22 cellular contexts compared by ENCODE assay signal in genomic region chr2:60821587-60822302, GRCh38. TPM values are rescaled to one million over a fixed set of nuclear protein-coding genes. Genes with fewer than 3 reads are reported as not detected.
DNase-seq lines count a peak whose midpoint lies in the region; ATAC-seq and TF ChIP-seq lines count a peak whose summit lies in the region.
"Had no signal": no experiment of that assay in that cellular context is flagged by ENCODE, and none has a peak within 500 bp of the region (broad histone marks: within the 10 kb centered on the region; RNA-seq: fewer than 3 reads in every experiment).

No MANE protein-coding gene starts in this region.

- H3K36me3 ChIP-seq in CD8-positive, alpha-beta memory T cell (ENCODE audit: insufficient read depth, low read length), result no peaks in the 10 kb centered on the region
- no peaks in the 10 kb centered on the region for H3K36me3 ChIP-seq in SJCRH30

- ATAC-seq in activated CD4-positive, alpha-beta T cell treated with anti-CD3 and anti-CD28 coated beads for 36 hours, result no peak
- ATAC-seq in activated CD8-positive, alpha-beta T cell treated with anti-CD3 and anti-CD28 coated beads for 36 hours, result no peak
- ATAC-seq: left cardiac atrium had no signal

- DNase-seq in activated CD4-positive, alpha-beta T cell treated with anti-CD3 and anti-CD28 coated beads for 36 hours, result no peak
- no peak for DNase-seq in activated CD4-positive, alpha-beta T cell treated with anti-CD3 and anti-CD28 coated beads, Interleukin-2, amount 50 U/mL, for 4 hours
- no peak for DNase-seq in CD8-positive, alpha-beta memory T cell
- DNase-seq in activated CD8-positive, alpha-beta T cell treated with anti-CD3 and anti-CD28 coated beads for 36 hours, result no peak
- no peak for DNase-seq in immature natural killer cell
- DNase-seq in HUDEP-2 (lab: John Stamatoyannopoulos, UW; ENCODE audit: unreplicated experiment in 76 of 76), result no peak
- no peak for DNase-seq in SJCRH30
- no peak for DNase-seq in H9
- DNase-seq: activated CD4-positive, alpha-beta T cell treated with anti-CD3 and anti-CD28 coated beads, Interleukin-2, amount 10 ng/mL, durations not matched to agents 7 days and 5 days; cerebellar nuclear complex; DMS53; GF-D8; head of caudate nucleus; left cardiac atrium; mammary epithelial cell; NCI-H1092; NCI-H187 treated with DMSO at 0.1 percent for 48 hours; NCI-H526 treated with DMSO at 0.1 percent for 48 hours; occipital lobe had no signal

- no peak overlapping the region for H3K18ac ChIP-seq in H9 (ENCODE audit: insufficient read length, low read depth, low read length)

- H3K4me1 ChIP-seq in CD8-positive, alpha-beta memory T cell (ENCODE audit: insufficient read depth, low read length), result peaks cover 31% of the 10 kb centered on the region
- H3K4me1 ChIP-seq in SJCRH30 (no peaks in the 10 kb centered on the region), H9 (ENCODE audit: insufficient read depth, low read length) (no peaks in the 10 kb centered on the region)

- H4K8ac ChIP-seq in H9 (replicated peaks; ENCODE audit: insufficient read length, low read depth, low read length), result no peak overlapping the region

- no peak overlapping the region for H3T11ph ChIP-seq in H9 (ENCODE audit: low read length)

- H2BK15ac ChIP-seq in H9 (ENCODE audit: low read depth, low read length), result no peak overlapping the region

- no peak overlapping the region for H2BK5ac ChIP-seq in H9 (ENCODE audit: insufficient read length, low read length)

- no peak overlapping the region for H2AK5ac ChIP-seq in H9 (ENCODE audit: insufficient read length, low read length)

- no peaks in the 10 kb centered on the region for H3K27me3 ChIP-seq in CD8-positive, alpha-beta memory T cell (ENCODE audit: insufficient read depth, low read length, poor library complexity, severe bottlenecking)
- H3K27me3 ChIP-seq in SJCRH30 (no peaks in the 10 kb centered on the region), H9 (ENCODE audit: insufficient read depth, low read length) (no peaks in the 10 kb centered on the region)

- peak overlapping the region; percentile 82 for H3K27ac Mint-ChIP-seq in activated CD4-positive, alpha-beta T cell treated with anti-CD3 and anti-CD28 coated beads for 36 hours
- peak overlapping the region in 7 of 8 donors; percentile 38 to 99 (median 94) for H3K27ac Mint-ChIP-seq in CD8-positive, alpha-beta memory T cell
- H3K27ac Mint-ChIP-seq in activated CD8-positive, alpha-beta T cell treated with anti-CD3 and anti-CD28 coated beads for 36 hours, result peak overlapping the region; percentile 99
- H3K27ac Mint-ChIP-seq in immature natural killer cell (peak overlapping the region in 5 of 6 donors; percentile 95 to 100 (median 98)), H9 (no peak overlapping the region)
- H3K27ac Mint-ChIP-seq: T-helper 2 cell treated with Interferon-gamma antibody and Interleukin-4, amounts not matched to agents 5 μg/mL and 100 μg/mL, for 36 hours had no signal

- H2BK12ac ChIP-seq in H9 (ENCODE audit: insufficient read length, low read depth, low read length), result no peak overlapping the region

- no peak overlapping the region for H2BK120ac ChIP-seq in H9 (ENCODE audit: low read depth, low read length, poor library complexity, severe bottlenecking)

- no peak for TF ChIP-seq CTCF in activated CD8-positive, alpha-beta T cell treated with anti-CD3 and anti-CD28 coated beads for 36 hours (IDR thresholded peaks at IDR 0.05)
- TF ChIP-seq CTCF in H9 (conservative IDR thresholded peaks at IDR 0.05), result no peak

- no peak overlapping the region for H3K4ac ChIP-seq in H9 (ENCODE audit: low read depth, low read length)

- no peak overlapping the region for H3K4me2 ChIP-seq in H9 (ENCODE audit: insufficient read depth, insufficient read length, low read length)

- peaks cover 59% of the 10 kb centered on the region for H3K4me1 Mint-ChIP-seq in activated CD4-positive, alpha-beta T cell treated with anti-CD3 and anti-CD28 coated beads for 36 hours
- peaks cover 44 to 53% (median 46%) of the 10 kb centered on the region in 3 donors for H3K4me1 Mint-ChIP-seq in CD8-positive, alpha-beta memory T cell
- peaks cover 55% of the 10 kb centered on the region for H3K4me1 Mint-ChIP-seq in activated CD8-positive, alpha-beta T cell treated with anti-CD3 and anti-CD28 coated beads for 36 hours (ENCODE audit: low read depth)
- H3K4me1 Mint-ChIP-seq in immature natural killer cell (peaks cover 42 to 49% of the 10 kb centered on the region in 2 donors), H9 (peaks cover 4 to 5% of the 10 kb centered on the region in 2 experiments; a peak in 1 of 4 replicates)

- intact Hi-C loops in activated CD4-positive, alpha-beta T cell treated with anti-CD3 and anti-CD28 coated beads for 36 hours (cut with DNase I, micrococcal nuclease), result no loop called here
- intact Hi-C loops in activated CD8-positive, alpha-beta T cell treated with anti-CD3 and anti-CD28 coated beads for 36 hours (cut with micrococcal nuclease), result no loop called here

- H3K79me1 ChIP-seq in H9 (ENCODE audit: insufficient read depth, low read depth, low read length, poor library complexity, severe bottlenecking), result no peaks in the 10 kb centered on the region

- H3K56ac ChIP-seq in H9 (ENCODE audit: insufficient read length, low read depth, low read length), result no peak overlapping the region

- no peaks in the 10 kb centered on the region for H3K27me3 Mint-ChIP-seq in activated CD4-positive, alpha-beta T cell treated with anti-CD3 and anti-CD28 coated beads for 36 hours
- H3K27me3 Mint-ChIP-seq in CD8-positive, alpha-beta memory T cell, result peaks cover 0 to 2% of the 10 kb centered on the region in 2 donors
- no peaks in the 10 kb centered on the region for H3K27me3 Mint-ChIP-seq in activated CD8-positive, alpha-beta T cell treated with anti-CD3 and anti-CD28 coated beads for 36 hours
- H3K27me3 Mint-ChIP-seq in immature natural killer cell (ENCODE audit: low read depth in 3 of 3) (peaks cover 5 to 12% (median 9%) of the 10 kb centered on the region in 3 donors), H9 (ENCODE audit: low read depth) (peaks cover 16% of the 10 kb centered on the region)
- H3K27me3 Mint-ChIP-seq: activated CD4-positive, alpha-beta T cell treated with anti-CD3 and anti-CD28 coated beads, Interleukin-2, amount 10 ng/mL, durations not matched to agents 7 days and 5 days had no signal

- H2BK20ac ChIP-seq in H9 (ENCODE audit: low read depth, low read length, poor library complexity, severe bottlenecking), result no peak overlapping the region

- no peak overlapping the region for H3K23ac ChIP-seq in H9 (ENCODE audit: insufficient read length, low read depth, low read length)

- CTCF ChIA-PET in activated CD4-positive, alpha-beta T cell treated with anti-CD3 and anti-CD28 coated beads for 36 hours (lab: Charles Lee), result interaction anchor here (1.0 to 5.3 kb wide), 4 partner anchors 10 to 324 kb away, joined by 3 to 21 read pairs (median 4); no protein-coding TSS in a partner anchor
- CTCF ChIA-PET in CD8-positive, alpha-beta memory T cell (lab: Charles Lee), result interaction anchor here (1.4 kb wide), 1 partner anchor 176 kb away, joined by 4 read pairs; no protein-coding TSS in a partner anchor
- CTCF ChIA-PET in activated CD8-positive, alpha-beta T cell treated with anti-CD3 and anti-CD28 coated beads for 36 hours (lab: Charles Lee), result interaction anchor here (0.7 to 8.6 kb wide), 4 partner anchors 11 to 178 kb away, joined by 3 to 67 read pairs (median 6); no protein-coding TSS in a partner anchor

- H3K79me2 ChIP-seq in H9 (ENCODE audit: insufficient read depth, low read length), result 0 out of 2 replicates have a peak, but pooled peaks cover 1% of the 10 kb centered on the region

- no peak overlapping the region for H3K4me3 ChIP-seq in CD8-positive, alpha-beta memory T cell (ENCODE audit: low read length)
- no peak overlapping the region for H3K4me3 ChIP-seq in SJCRH30
- H3K4me3 ChIP-seq: skin epidermis had no signal

- no peaks in the 10 kb centered on the region for H3K9me3 ChIP-seq in CD8-positive, alpha-beta memory T cell (ENCODE audit: low read length)
- H3K9me3 ChIP-seq in SJCRH30 (replicated peaks) (no peaks in the 10 kb centered on the region), H9 (ENCODE audit: control insufficient read depth, low read depth, low read length) (no peaks in the 10 kb centered on the region)

- no peak overlapping the region for H4K91ac ChIP-seq in H9 (ENCODE audit: insufficient read length, low read depth, low read length)

- H4K5ac ChIP-seq in H9 (ENCODE audit: insufficient read length, low read depth, low read length), result no peak overlapping the region

- no peak overlapping the region for H2AFZ ChIP-seq in H9 (ENCODE audit: low read length)

- H3K9me3 Mint-ChIP-seq in activated CD4-positive, alpha-beta T cell treated with anti-CD3 and anti-CD28 coated beads for 36 hours (ENCODE audit: low read depth), result no peaks in the 10 kb centered on the region
- H3K9me3 Mint-ChIP-seq in CD8-positive, alpha-beta memory T cell, result no peaks in the 10 kb centered on the region
- no peaks in the 10 kb centered on the region for H3K9me3 Mint-ChIP-seq in activated CD8-positive, alpha-beta T cell treated with anti-CD3 and anti-CD28 coated beads for 36 hours
- H3K9me3 Mint-ChIP-seq in immature natural killer cell, result no peaks in the 10 kb centered on the region
- H3K9me3 Mint-ChIP-seq in H9, result no peaks in the 10 kb centered on the region

- POLR2A ChIA-PET in activated CD4-positive, alpha-beta T cell treated with anti-CD3 and anti-CD28 coated beads for 36 hours (lab: Charles Lee), result interaction anchor here (0.8 to 1.0 kb wide), 2 partner anchors 11 to 60 kb away, joined by 3 to 4 read pairs; no protein-coding TSS in a partner anchor
- POLR2A ChIA-PET in CD8-positive, alpha-beta memory T cell (lab: Charles Lee), result interaction anchor here (1.1 kb wide), 1 partner anchor 59 kb away, joined by 3 read pairs; the partner anchor contains the start of gene REL
- POLR2A ChIA-PET in activated CD8-positive, alpha-beta T cell treated with anti-CD3 and anti-CD28 coated beads for 36 hours (lab: Charles Lee), result interaction anchor here (0.9 to 4.8 kb wide), 4 partner anchors 8 to 60 kb away, joined by 3 to 31 read pairs (median 10); partner anchors contain the start of gene REL

- no CpG with 5 or more reads among the region's 6 CpGs for WGBS in H9 (ENCODE audit: extremely low coverage, insufficient read length, low lambda C conversion rate)

- no peak overlapping the region for H3K4me3 Mint-ChIP-seq in activated CD4-positive, alpha-beta T cell treated with anti-CD3 and anti-CD28 coated beads for 36 hours
- peak overlapping the region in 4 of 7 donors; percentile 24 to 88 (median 36) for H3K4me3 Mint-ChIP-seq in CD8-positive, alpha-beta memory T cell
- no peak overlapping the region for H3K4me3 Mint-ChIP-seq in activated CD8-positive, alpha-beta T cell treated with anti-CD3 and anti-CD28 coated beads for 36 hours
- H3K4me3 Mint-ChIP-seq in immature natural killer cell (peak overlapping the region in 2 of 5 donors; percentile 19 to 40), H9 (no peak overlapping the region)
- H3K4me3 Mint-ChIP-seq: activated CD4-positive, alpha-beta T cell treated with anti-CD3 and anti-CD28 coated beads, Interleukin-2, amount 10 ng/mL, durations not matched to agents 7 days and 5 days; T-helper 2 cell treated with Interferon-gamma antibody and Interleukin-4, amounts not matched to agents 5 μg/mL and 100 μg/mL, for 36 hours had no signal

- H3K23me2 ChIP-seq in H9 (ENCODE audit: insufficient read length, low read depth, low read length, poor library complexity, severe bottlenecking), result peaks cover 2% of the 10 kb centered on the region

- no peak overlapping the region for H3K14ac ChIP-seq in H9 (ENCODE audit: insufficient read depth, low read length)

- H3K27ac ChIP-seq in CD8-positive, alpha-beta memory T cell (ENCODE audit: low read depth, low read length), result no peak overlapping the region
- H3K27ac ChIP-seq in SJCRH30, result no peak overlapping the region
- H3K27ac ChIP-seq in H9 (ENCODE audit: insufficient read length, low read depth, low read length), result no peak overlapping the region
- H3K27ac ChIP-seq: epithelial cell of prostate, skin epidermis had no signal

- no peak overlapping the region for H3K9ac ChIP-seq in H9 (ENCODE audit: extremely low read depth, insufficient read length, low read length)

- peaks cover 1% of the 10 kb centered on the region for H3K36me3 Mint-ChIP-seq in activated CD4-positive, alpha-beta T cell treated with anti-CD3 and anti-CD28 coated beads for 36 hours (ENCODE audit: low read depth)
- H3K36me3 Mint-ChIP-seq in CD8-positive, alpha-beta memory T cell, result peaks cover 0 to 2% (median 0%) of the 10 kb centered on the region in 3 donors
- H3K36me3 Mint-ChIP-seq in activated CD8-positive, alpha-beta T cell treated with anti-CD3 and anti-CD28 coated beads for 36 hours (ENCODE audit: low read depth), result peaks cover 7% of the 10 kb centered on the region
- H3K36me3 Mint-ChIP-seq in immature natural killer cell, result no peaks in the 10 kb centered on the region
- no peaks in the 10 kb centered on the region for H3K36me3 Mint-ChIP-seq in H9 (ENCODE audit: insufficient read depth in 1 of 3, low read depth in 3 of 3)

- no peaks in the 10 kb centered on the region for H4K20me1 ChIP-seq in H9 (ENCODE audit: control insufficient read depth, insufficient read depth, insufficient read length)

RNA-seq across cellular contexts. Expression of gene REL, which starts 59.6 kb away (rescaled TPM):
- total RNA-seq in activated CD4-positive, alpha-beta T cell treated with anti-CD3 and anti-CD28 coated beads for 36 hours, result 10 to 100 TPM; 42.7 to 55.9 TPM
- 10 to 100 TPM; 45.6 to 47.6 TPM for total RNA-seq in CD8-positive, alpha-beta memory T cell
- polyA plus RNA-seq in CD8-positive, alpha-beta memory T cell, result 25.4 TPM
- 10 to 100 TPM; 84.7 to 85.3 TPM for total RNA-seq in activated CD8-positive, alpha-beta T cell treated with anti-CD3 and anti-CD28 coated beads for 36 hours
- 10 to 100 TPM in 2 of 3 donors, 1 to 10 TPM in 1; 6.4 to 47.7 (median 21.7) TPM for polyA plus RNA-seq in immature natural killer cell
- total RNA-seq in SJCRH30 (2014; rRNA removed; shearing (Covaris generic)), result 12.4 and 16.1 TPM in 2 replicates
- 6.0 and 6.2 TPM in 2 replicates for total RNA-seq in H9 (2021)

Comparison
In these comparisons a context has a peak if more than half of its experiments do, and no peak if none do; other contexts are left out.
1. H3K27ac Mint-ChIP-seq: peak in activated CD4-positive, alpha-beta T cell treated with anti-CD3 and anti-CD28 coated beads for 36 hours (single experiment), CD8-positive, alpha-beta memory T cell (7 of 8), activated CD8-positive, alpha-beta T cell treated with anti-CD3 and anti-CD28 coated beads for 36 hours (single experiment) and immature natural killer cell (5 of 6); none in H9 (0 of 3).
2. H3K4me3 Mint-ChIP-seq: peak in CD8-positive, alpha-beta memory T cell (4 of 7); none in activated CD4-positive, alpha-beta T cell treated with anti-CD3 and anti-CD28 coated beads for 36 hours (single experiment), activated CD8-positive, alpha-beta T cell treated with anti-CD3 and anti-CD28 coated beads for 36 hours (single experiment) and H9 (0 of 2).